Comparison of ENCODE assay signal across 8 cellular contexts in genomic region chr12:94207467-94208432, GRCh38. TPM values are rescaled to one million over a fixed set of nuclear protein-coding genes. Genes with fewer than 3 reads are reported as not detected.
DNase-seq lines count a peak whose midpoint lies in the region; ATAC-seq and TF ChIP-seq lines count a peak whose summit lies in the region.

No MANE protein-coding gene starts in this region.

- in situ Hi-C loops in GM13976 (cut with MboI; ENCODE audit: low sequenced_read_pairs, unreplicated experiment): no loop called here
- in situ Hi-C loops in brain microvascular endothelial cell (cut with HindIII; ENCODE audit: low pct_ligation_motif_present, low sequenced_read_pairs): no loop called here

- H3K36me3 Mint-ChIP-seq in progenitor cell of endocrine pancreas (ENCODE audit: insufficient read depth): peaks cover 7% of the 10 kb centered on the region

- WGBS in mesendoderm (ENCODE audit: extremely low coverage, insufficient coverage, low lambda C conversion rate): no CpG with 5 or more reads among the region's 12 CpGs

- H3K27ac Mint-ChIP-seq in progenitor cell of endocrine pancreas: no peak overlapping the region

- H2AFZ ChIP-seq in neural cell (ENCODE audit: low read depth, low read length): no peak overlapping the region

- no peak overlapping the region for H4K8ac ChIP-seq in mesendoderm (ENCODE audit: low read depth, low read length)

- H3K79me1 ChIP-seq in mesendoderm (ENCODE audit: low read length): no peaks in the 10 kb centered on the region

- H3K9me2 ChIP-seq in neural cell (ENCODE audit: insufficient read depth, low read length): no peaks in the 10 kb centered on the region

- H3K18ac ChIP-seq in mesendoderm (ENCODE audit: low read length): no peak overlapping the region

- no peak overlapping the region for H3K9ac ChIP-seq in neural cell (ENCODE audit: low read length)
- no peak overlapping the region for H3K9ac ChIP-seq in mesendoderm (ENCODE audit: low read length)

- H3F3A ChIP-seq in neural cell (ENCODE audit: insufficient read depth, low read length, poor library complexity, severe bottlenecking): no peaks in the 10 kb centered on the region

- peaks cover 7% of the 10 kb centered on the region for H3K4me1 Mint-ChIP-seq in progenitor cell of endocrine pancreas (ENCODE audit: low read depth)

- no peak overlapping the region for H3K23ac ChIP-seq in mesendoderm (ENCODE audit: low read length)

- no peaks in the 10 kb centered on the region for H3K79me2 ChIP-seq in neural cell (replicated peaks; ENCODE audit: insufficient read depth, low read length)
- no peaks in the 10 kb centered on the region for H3K79me2 ChIP-seq in mesendoderm (ENCODE audit: control insufficient read depth, insufficient read depth, low read length)

- no peak overlapping the region for H3K56ac ChIP-seq in mesendoderm (ENCODE audit: low read length)

- peaks cover 3% of the 10 kb centered on the region for H3K9me3 Mint-ChIP-seq in progenitor cell of endocrine pancreas (ENCODE audit: low read depth)

- H2AK5ac ChIP-seq in mesendoderm (ENCODE audit: low read length): no peak overlapping the region

- no peak overlapping the region for H3K4ac ChIP-seq in mesendoderm (ENCODE audit: low read depth, low read length)

- H3K4me3 ChIP-seq in brain microvascular endothelial cell (ENCODE audit: low read depth, low read length) (no peak overlapping the region), neural cell (ENCODE audit: low read length) (no peak overlapping the region), mesendoderm (ENCODE audit: low read length) (no peak overlapping the region)

- TF ChIP-seq RAD21 in neural cell (conservative IDR thresholded peaks at IDR 0.05): no peak

- no peak overlapping the region for H2BK15ac ChIP-seq in mesendoderm (replicated peaks; ENCODE audit: low read depth)

- no peak overlapping the region for H3K4me3 Mint-ChIP-seq in progenitor cell of endocrine pancreas (ENCODE audit: low read depth)

- H4K5ac ChIP-seq in mesendoderm (ENCODE audit: low read length): no peak overlapping the region

- H2BK5ac ChIP-seq in mesendoderm (ENCODE audit: low read length): no peak overlapping the region

- H3K36me3 ChIP-seq in brain microvascular endothelial cell (replicated peaks) (no peaks in the 10 kb centered on the region), neural cell (ENCODE audit: insufficient read depth, low read length) (peaks cover 9% of the 10 kb centered on the region), mesendoderm (ENCODE audit: control insufficient read depth, insufficient read depth, low read length) (no peaks in the 10 kb centered on the region)

- peak; percentile 54 for TF ChIP-seq EP300 in neural cell (conservative IDR thresholded peaks at IDR 0.05; ENCODE audit: poor library complexity, severe bottlenecking)

- H3K27ac ChIP-seq in brain microvascular endothelial cell (peak overlapping the region; percentile 24), neural cell (ENCODE audit: low read length) (no peak overlapping the region), mesendoderm (ENCODE audit: low read depth, low read length) (no peak overlapping the region)

- no peak for TF ChIP-seq CTCF in GM13976 (IDR thresholded peaks at IDR 0.05; ENCODE audit: borderline replicate concordance, control extremely low read depth, extremely low read depth, insufficient read depth, missing control alignments)
- TF ChIP-seq CTCF in brain microvascular endothelial cell (IDR thresholded peaks at IDR 0.05; ENCODE audit: low read depth, low read length, missing control alignments): no peak
- no peak for TF ChIP-seq CTCF in neural cell (IDR thresholded peaks at IDR 0.05; ENCODE audit: poor library complexity, severe bottlenecking)
- TF ChIP-seq CTCF in progenitor cell of endocrine pancreas (IDR thresholded peaks at IDR 0.05; ENCODE audit: unreplicated experiment): no peak

- H3K4me2 ChIP-seq in neural cell (ENCODE audit: low read length): no peak overlapping the region
- no peak overlapping the region for H3K4me2 ChIP-seq in mesendoderm (ENCODE audit: low read length)

- H3K27me3 Mint-ChIP-seq in progenitor cell of endocrine pancreas: no peaks in the 10 kb centered on the region

- no peaks in the 10 kb centered on the region for H3K9me3 ChIP-seq in neural cell (ENCODE audit: low read length)

- H4K20me1 ChIP-seq in neural cell (ENCODE audit: insufficient read depth): no peaks in the 10 kb centered on the region

- peak; percentile 76 for ATAC-seq in GM21786 (IDR thresholded peaks at IDR 0.05; ENCODE audit: unreplicated experiment)

- H2BK120ac ChIP-seq in mesendoderm (ENCODE audit: low read depth, low read length): no peak overlapping the region

- H3K4me1 ChIP-seq in mesendoderm (ENCODE audit: control insufficient read depth, low read depth, low read length): no peaks in the 10 kb centered on the region

- H3K27me3 ChIP-seq in brain microvascular endothelial cell (replicated peaks) (no peaks in the 10 kb centered on the region), neural cell (ENCODE audit: insufficient read depth, low read depth, low read length) (no peaks in the 10 kb centered on the region), mesendoderm (ENCODE audit: insufficient read depth, low read length, poor library complexity) (no peaks in the 10 kb centered on the region)

- DNase-seq in GM13976 (ENCODE audit: low spot score): peak; percentile 73
- DNase-seq in NCI-H446 treated with DMSO at 0.1 percent for 48 hours (lab: John Stamatoyannopoulos, UW): peak; percentile 5
- DNase-seq in brain microvascular endothelial cell: peak; percentile 20
- no peak for DNase-seq in mesendoderm
- DNase-seq in progenitor cell of endocrine pancreas (ENCODE audit: low spot score, unreplicated experiment): no peak
- no peak for DNase-seq in middle frontal gyrus (ENCODE audit: extremely low spot score, low spot score)

TF ChIP-seq in neural cell, 6 proteins besides CTCF, POLR2A, EP300 and RAD21:
- TF ChIP-seq POLR2AphosphoS5 (IDR thresholded peaks at IDR 0.05): no peak
- TF ChIP-seq SMC3 (conservative IDR thresholded peaks at IDR 0.05; ENCODE audit: poor library complexity): no peak
- no peak for TF ChIP-seq EZH2 (IDR thresholded peaks at IDR 0.05; ENCODE audit: borderline replicate concordance, insufficient read depth, low read length, poor library complexity, severe bottlenecking)
- no peak for TF ChIP-seq TAF1 (IDR thresholded peaks at IDR 0.05; ENCODE audit: low read depth)
- TF ChIP-seq, protein P1, sequence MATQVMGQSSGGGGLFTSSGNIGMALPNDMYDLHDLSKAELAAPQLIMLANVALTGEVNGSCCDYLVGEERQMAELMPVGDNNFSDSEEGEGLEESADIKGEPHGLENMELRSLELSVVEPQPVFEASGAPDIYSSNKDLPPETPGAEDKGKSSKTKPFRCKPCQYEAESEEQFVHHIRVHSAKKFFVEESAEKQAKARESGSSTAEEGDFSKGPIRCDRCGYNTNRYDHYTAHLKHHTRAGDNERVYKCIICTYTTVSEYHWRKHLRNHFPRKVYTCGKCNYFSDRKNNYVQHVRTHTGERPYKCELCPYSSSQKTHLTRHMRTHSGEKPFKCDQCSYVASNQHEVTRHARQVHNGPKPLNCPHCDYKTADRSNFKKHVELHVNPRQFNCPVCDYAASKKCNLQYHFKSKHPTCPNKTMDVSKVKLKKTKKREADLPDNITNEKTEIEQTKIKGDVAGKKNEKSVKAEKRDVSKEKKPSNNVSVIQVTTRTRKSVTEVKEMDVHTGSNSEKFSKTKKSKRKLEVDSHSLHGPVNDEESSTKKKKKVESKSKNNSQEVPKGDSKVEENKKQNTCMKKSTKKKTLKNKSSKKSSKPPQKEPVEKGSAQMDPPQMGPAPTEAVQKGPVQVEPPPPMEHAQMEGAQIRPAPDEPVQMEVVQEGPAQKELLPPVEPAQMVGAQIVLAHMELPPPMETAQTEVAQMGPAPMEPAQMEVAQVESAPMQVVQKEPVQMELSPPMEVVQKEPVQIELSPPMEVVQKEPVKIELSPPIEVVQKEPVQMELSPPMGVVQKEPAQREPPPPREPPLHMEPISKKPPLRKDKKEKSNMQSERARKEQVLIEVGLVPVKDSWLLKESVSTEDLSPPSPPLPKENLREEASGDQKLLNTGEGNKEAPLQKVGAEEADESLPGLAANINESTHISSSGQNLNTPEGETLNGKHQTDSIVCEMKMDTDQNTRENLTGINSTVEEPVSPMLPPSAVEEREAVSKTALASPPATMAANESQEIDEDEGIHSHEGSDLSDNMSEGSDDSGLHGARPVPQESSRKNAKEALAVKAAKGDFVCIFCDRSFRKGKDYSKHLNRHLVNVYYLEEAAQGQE (IDR thresholded peaks at IDR 0.05; ENCODE audit: borderline replicate concordance): no peak
- no peak for TF ChIP-seq MXI1 (conservative IDR thresholded peaks at IDR 0.05; ENCODE audit: poor library complexity, severe bottlenecking)

RNA-seq across cellular contexts. Expression of gene PLXNC1, which starts 59.4 kb away (rescaled TPM):
- polyA plus RNA-seq in neural cell: 75.6 and 76.3 TPM in 2 replicates
- polyA minus RNA-seq in neural cell: 206 and 223 TPM in 2 replicates
- polyA plus RNA-seq in mesendoderm (2013, experiment 1 of 2): 0.79 TPM
- polyA plus RNA-seq in mesendoderm (2013, experiment 2 of 2): 0.85 TPM
- total RNA-seq in progenitor cell of endocrine pancreas: 25.4 and 25.7 TPM in 2 replicates

Comparison
In these comparisons a context has a peak if more than half of its experiments do, and no peak if none do; other contexts are left out.
1. DNase-seq: peak in GM13976 (single experiment), NCI-H446 treated with DMSO at 0.1 percent for 48 hours (single experiment) and brain microvascular endothelial cell (single experiment); none in mesendoderm (single experiment), progenitor cell of endocrine pancreas (single experiment) and middle frontal gyrus (single experiment).